ENCODE assay signal across 8 cellular contexts in genomic region chr2:219252084-219252483, GRCh38. TPM values are rescaled to one million over a fixed set of nuclear protein-coding genes. Genes with fewer than 3 reads are reported as not detected.
DNase-seq lines count a peak whose midpoint lies in the region; ATAC-seq and TF ChIP-seq lines count a peak whose summit lies in the region.

No MANE protein-coding gene starts in this region.

- H3K4me3 Mint-ChIP-seq in CD8-positive, alpha-beta memory T cell: peak overlapping the region; percentile 84 to 99 (median 89)
- peak overlapping the region; percentile 91 for H3K4me3 Mint-ChIP-seq in MCF 10A (ENCODE audit: unreplicated experiment)

- H3K14ac ChIP-seq in neuronal stem cell (ENCODE audit: low read length): no peak overlapping the region

- no peaks in the 10 kb centered on the region for H3K79me2 ChIP-seq in OCI-LY1 (ENCODE audit: insufficient read depth, low read length)

- intact Hi-C loops in MCF 10A (cut with micrococcal nuclease): loop anchor here (2.0 kb wide), 2 partner anchors 33 to 75 kb away; partner anchors contain the start of genes ABCB6 and CNPPD1

- H2BK15ac ChIP-seq in neuronal stem cell (ENCODE audit: low read length): no peak overlapping the region

- POLR2A ChIA-PET in CD8-positive, alpha-beta memory T cell (lab: Charles Lee): interaction anchor here (0.5 to 11.9 kb wide), 9 partner anchors 9 to 871 kb away, joined by 3 to 164 read pairs (median 4); partner anchors contain the start of genes ABCB6, ANKZF1, ATG9A and CNPPD1
- POLR2A ChIA-PET in MCF 10A (lab: Yijun Ruan, JAX): interaction anchor here (0.9 to 14.1 kb wide), 11 partner anchors 18 to 93 kb away, joined by 3 to 401 read pairs (median 21); partner anchors contain the start of genes ABCB6, ANKZF1, ATG9A and CNPPD1

- H2BK120ac ChIP-seq in neuronal stem cell (ENCODE audit: low read depth, low read length): no peak overlapping the region

- H3K4me2 ChIP-seq in OCI-LY1 (ENCODE audit: low read length) (peak overlapping the region; percentile 79), neuronal stem cell (ENCODE audit: insufficient read depth, low read length, poor library complexity, severe bottlenecking) (no peak overlapping the region)

- no peaks in the 10 kb centered on the region for H3K27me3 ChIP-seq in CD8-positive, alpha-beta memory T cell (ENCODE audit: insufficient read depth, low read length, poor library complexity, severe bottlenecking)
- H3K27me3 ChIP-seq in OCI-LY1 (ENCODE audit: insufficient read depth, low read length) (no peaks in the 10 kb centered on the region), neuronal stem cell (ENCODE audit: control insufficient read depth in 3 of 3, insufficient read depth in 3 of 3, low read depth in 1 of 3, low read length in 3 of 3) (peaks cover 28 to 59% (median 55%) of the 10 kb centered on the region in 3 experiments)

- H3K9me3 ChIP-seq in CD8-positive, alpha-beta memory T cell (ENCODE audit: low read length): no peaks in the 10 kb centered on the region
- H3K9me3 ChIP-seq in OCI-LY1 (ENCODE audit: low read length): no peaks in the 10 kb centered on the region
- H3K9me3 ChIP-seq in neuronal stem cell (replicated peaks in 1 of 2; ENCODE audit: control insufficient read depth in 2 of 2, insufficient read depth in 1 of 2, low read depth in 1 of 2, low read length in 2 of 2): peaks cover 0 to 2% of the 10 kb centered on the region in 2 donors

- 0 out of 2 replicates have a peak, but pooled peaks cover 5% of the 10 kb centered on the region for H3F3A ChIP-seq in OCI-LY1 (ENCODE audit: insufficient read depth, low read length)

- H3K36me3 Mint-ChIP-seq in CD8-positive, alpha-beta memory T cell: peaks cover 4 to 66% (median 25%) of the 10 kb centered on the region in 3 donors
- H3K36me3 Mint-ChIP-seq in MCF 10A (ENCODE audit: insufficient read depth, unreplicated experiment): peaks cover 52% of the 10 kb centered on the region

- H3K23ac ChIP-seq in neuronal stem cell (ENCODE audit: low read depth, low read length, poor library complexity): peak overlapping the region; percentile 13

- H4K91ac ChIP-seq in neuronal stem cell (ENCODE audit: low read depth, low read length, poor library complexity): no peak overlapping the region

- no CpG with 5 or more reads among the region's 5 CpGs for WGBS in neuronal stem cell (ENCODE audit: extremely low coverage in 2 of 2, insufficient read length in 2 of 2, insufficient replicate concordance in 1 of 2), 2 donors

- H3K4me1 Mint-ChIP-seq in CD8-positive, alpha-beta memory T cell: peaks cover 63 to 69% (median 64%) of the 10 kb centered on the region in 3 donors
- H3K4me1 Mint-ChIP-seq in MCF 10A (ENCODE audit: insufficient read depth, unreplicated experiment): peaks cover 42% of the 10 kb centered on the region

- no peak for ATAC-seq in GM18870 (IDR thresholded peaks at IDR 0.05; ENCODE audit: unreplicated experiment)

- peak overlapping the region; percentile 85 to 98 (median 96) for H3K27ac Mint-ChIP-seq in CD8-positive, alpha-beta memory T cell
- peak overlapping the region; percentile 51 for H3K27ac Mint-ChIP-seq in MCF 10A (ENCODE audit: low read depth, unreplicated experiment)

- peaks cover 35% of the 10 kb centered on the region for H3K36me3 ChIP-seq in CD8-positive, alpha-beta memory T cell (ENCODE audit: insufficient read depth, low read length)
- H3K36me3 ChIP-seq in OCI-LY1 (ENCODE audit: insufficient read depth, low read length): peaks cover 48% of the 10 kb centered on the region
- peaks cover 9 to 18% of the 10 kb centered on the region in 2 donors for H3K36me3 ChIP-seq in neuronal stem cell (replicated peaks in 1 of 2; ENCODE audit: control insufficient read depth in 2 of 2, insufficient read depth in 2 of 2, low read length in 2 of 2)

- H3K27me3 Mint-ChIP-seq in CD8-positive, alpha-beta memory T cell: peaks cover 0 to 4% of the 10 kb centered on the region in 2 donors
- no peaks in the 10 kb centered on the region for H3K27me3 Mint-ChIP-seq in MCF 10A (ENCODE audit: insufficient read depth, unreplicated experiment)

- no peak overlapping the region for H2BK5ac ChIP-seq in neuronal stem cell (ENCODE audit: low read length)

- no peak for TF ChIP-seq CTCF in OCI-LY1 (IDR thresholded peaks at IDR 0.05; ENCODE audit: low read length)
- TF ChIP-seq CTCF in MCF 10A (IDR thresholded peaks at IDR 0.05; ENCODE audit: unreplicated experiment): no peak

- H3K9ac ChIP-seq in OCI-LY1 (ENCODE audit: low read length) (peak overlapping the region; percentile 89), neuronal stem cell (ENCODE audit: low read depth, low read length, poor library complexity) (peak overlapping the region; percentile 55)

- H3K79me1 ChIP-seq in neuronal stem cell (ENCODE audit: low read depth, low read length): peaks cover 2% of the 10 kb centered on the region

- H4K8ac ChIP-seq in neuronal stem cell (ENCODE audit: low read depth, low read length): no peak overlapping the region

- H3K4me3 ChIP-seq in CD8-positive, alpha-beta memory T cell (ENCODE audit: low read length): peak overlapping the region; percentile 99
- H3K4me3 ChIP-seq in OCI-LY1 (ENCODE audit: low read depth, low read length, poor library complexity, severe bottlenecking) (peak overlapping the region; percentile 83), neuronal stem cell (ENCODE audit: low read length in 2 of 2) (no peak overlapping the region)

- H2AFZ ChIP-seq in OCI-LY1 (ENCODE audit: low read length) (no peak overlapping the region), neuronal stem cell (ENCODE audit: low read length) (no peak overlapping the region)

- H2AK5ac ChIP-seq in neuronal stem cell (ENCODE audit: low read depth, low read length): no peak overlapping the region

- H2BK12ac ChIP-seq in neuronal stem cell (ENCODE audit: low read length): no peak overlapping the region

- H4K20me1 ChIP-seq in OCI-LY1 (ENCODE audit: insufficient read depth, low read length): no peaks in the 10 kb centered on the region

- BruUV-seq in MCF 10A (replicated peaks; lab: Mats Ljungman, UMichigan): no TSS peak

- no peaks in the 10 kb centered on the region for H3K9me3 Mint-ChIP-seq in CD8-positive, alpha-beta memory T cell
- no peaks in the 10 kb centered on the region for H3K9me3 Mint-ChIP-seq in MCF 10A (ENCODE audit: unreplicated experiment)

- H3K27ac ChIP-seq in CD8-positive, alpha-beta memory T cell (ENCODE audit: low read depth, low read length): peak overlapping the region; percentile 95
- H3K27ac ChIP-seq in OCI-LY1 (ENCODE audit: low read depth, low read length, poor library complexity, severe bottlenecking) (peak overlapping the region; percentile 98), neuronal stem cell (replicated peaks; ENCODE audit: low read length) (no peak overlapping the region)

- H3K4ac ChIP-seq in neuronal stem cell (ENCODE audit: low read length): no peak overlapping the region

- DNase-seq in CD8-positive, alpha-beta memory T cell: peak in 2 of 5 donors; percentile 14 to 57
- DNase-seq in MCF 10A (ENCODE audit: unreplicated experiment) (peak; percentile 77), neuronal stem cell (ENCODE audit: low spot score) (no peak), HuH-7.5 (ENCODE audit: low spot score) (no peak), ureter (ENCODE audit: low spot score) (no peak), SHP77 (lab: John Stamatoyannopoulos, UW) (no peak)

- H3K4me1 ChIP-seq in CD8-positive, alpha-beta memory T cell (ENCODE audit: insufficient read depth, low read length): peaks cover 55% of the 10 kb centered on the region
- H3K4me1 ChIP-seq in OCI-LY1 (ENCODE audit: insufficient read depth, low read length, severe bottlenecking) (peaks cover 70% of the 10 kb centered on the region), neuronal stem cell (ENCODE audit: control insufficient read depth in 2 of 2, insufficient read depth in 1 of 2, low read depth in 1 of 2, low read length in 2 of 2) (peaks cover 12 to 18% of the 10 kb centered on the region in 2 donors)

- CTCF ChIA-PET in CD8-positive, alpha-beta memory T cell (lab: Charles Lee): interaction anchor here (0.6 to 12.3 kb wide), 11 partner anchors 9 to 76 kb away, joined by 3 to 136 read pairs (median 5); partner anchors contain the start of genes ANKZF1, ATG9A and DNAJB2
- CTCF ChIA-PET in MCF 10A (lab: Yijun Ruan, JAX): interaction anchor here (0.6 to 10.3 kb wide), 9 partner anchors 22 to 95 kb away, joined by 3 to 123 read pairs (median 3); no protein-coding TSS in a partner anchor

- no peaks in the 10 kb centered on the region for H3K9me2 ChIP-seq in OCI-LY1 (ENCODE audit: low read depth, low read length)

- H3K18ac ChIP-seq in neuronal stem cell (ENCODE audit: low read length): no peak overlapping the region

RNA-seq across cellular contexts. Expression of gene TUBA4B, which starts 1.0 kb away (rescaled TPM):
- not detected for total RNA-seq in CD8-positive, alpha-beta memory T cell
- not detected for polyA plus RNA-seq in CD8-positive, alpha-beta memory T cell
- total RNA-seq in MCF 10A (2022) (not detected in 2 replicates), ureter (not detected)
- not detected for polyA plus RNA-seq in neuronal stem cell (2013, experiment 1 of 2)
- not detected for polyA plus RNA-seq in neuronal stem cell (2013, experiment 2 of 2)

RNA-seq across cellular contexts. Expression of gene TUBA4A, which starts 1.6 kb away (rescaled TPM):
- 100 to 1,000 TPM; 175 to 178 TPM for total RNA-seq in CD8-positive, alpha-beta memory T cell
- 234 TPM for polyA plus RNA-seq in CD8-positive, alpha-beta memory T cell
- total RNA-seq in MCF 10A (2022): 37.2 and 80.5 TPM in 2 replicates
- 0.42 TPM for polyA plus RNA-seq in neuronal stem cell (2013, experiment 1 of 2)
- polyA plus RNA-seq in neuronal stem cell (2013, experiment 2 of 2): 0.78 TPM
- 85.1 TPM for total RNA-seq in ureter

RNA-seq across cellular contexts. Expression of gene STK16, which starts 6.8 kb away (rescaled TPM):
- total RNA-seq in CD8-positive, alpha-beta memory T cell: 10 to 100 TPM; 23.0 to 26.1 TPM
- 18.6 TPM for polyA plus RNA-seq in CD8-positive, alpha-beta memory T cell
- total RNA-seq in MCF 10A (2022) (33.4 and 42.7 TPM in 2 replicates), ureter (32.9 TPM)
- 19.8 TPM for polyA plus RNA-seq in neuronal stem cell (2013, experiment 1 of 2)
- 20.4 TPM for polyA plus RNA-seq in neuronal stem cell (2013, experiment 2 of 2)

RNA-seq across cellular contexts. Expression of gene GLB1L, which starts 6.8 kb away (rescaled TPM):
- 1 to 10 TPM; 2.6 to 3.5 TPM for total RNA-seq in CD8-positive, alpha-beta memory T cell
- polyA plus RNA-seq in CD8-positive, alpha-beta memory T cell: 0.99 TPM
- total RNA-seq in MCF 10A (2022) (4.9 and 7.5 TPM in 2 replicates), ureter (9.9 TPM)
- polyA plus RNA-seq in neuronal stem cell (2013, experiment 1 of 2): 6.5 TPM
- polyA plus RNA-seq in neuronal stem cell (2013, experiment 2 of 2): 6.1 TPM

RNA-seq across cellular contexts. Expression of gene ANKZF1, which starts 22.5 kb away (rescaled TPM):
- total RNA-seq in CD8-positive, alpha-beta memory T cell: 10 to 100 TPM; 72.4 to 76.0 TPM
- 32.5 TPM for polyA plus RNA-seq in CD8-positive, alpha-beta memory T cell
- total RNA-seq in MCF 10A (2022): 45.5 and 45.6 TPM in 2 replicates
- 28.7 TPM for polyA plus RNA-seq in neuronal stem cell (2013, experiment 1 of 2)
- 29.2 TPM for polyA plus RNA-seq in neuronal stem cell (2013, experiment 2 of 2)
- 73.1 TPM for total RNA-seq in ureter

Comparison
In these comparisons a context has a peak if more than half of its experiments do, and no peak if none do; other contexts are left out.
1. H3K4me3 ChIP-seq: peak in CD8-positive, alpha-beta memory T cell (single experiment) and OCI-LY1 (single experiment); none in neuronal stem cell (0 of 2).